15 cellular contexts compared by ENCODE assay signal in genomic region chr5:133698646-133699526, GRCh38.
DNase-seq lines count a peak whose midpoint lies in the region; ATAC-seq, FAIRE-seq and TF ChIP-seq lines count a peak whose summit lies in the region.
"Had no signal": no experiment of that assay in that cellular context is flagged by ENCODE, and none has a peak within 500 bp of the region (broad histone marks: within the 10 kb centered on the region; RNA-seq: fewer than 3 reads in every experiment).

No MANE protein-coding gene starts in this region.

- no TSS peak for BruUV-seq in A673 (replicated peaks; lab: Mats Ljungman, UMichigan)

- H3K27ac ChIP-seq in colonic mucosa (no peak overlapping the region), A673 (ENCODE audit: low read depth, low read length, poor library complexity, severe bottlenecking) (no peak overlapping the region)
- H3K27ac ChIP-seq: neural progenitor cell had no signal

- POLR2A ChIA-PET in GM10248 (lab: Yijun Ruan, JAX) = no interaction called here
- POLR2A ChIA-PET in A673 (lab: Charles Lee; ENCODE audit: low non-redundant PET) = no interaction called here

- H3K9me3 ChIP-seq in colonic mucosa (no peaks in the 10 kb centered on the region), A673 (ENCODE audit: low read depth, low read length, poor library complexity, severe bottlenecking) (no peaks in the 10 kb centered on the region)

- CTCF ChIA-PET in GM10248 (lab: Yijun Ruan, JAX) = interaction anchor here (0.8 to 0.9 kb wide), 2 partner anchors 25 to 275 kb away, joined by 3 read pairs; no protein-coding TSS in a partner anchor
- CTCF ChIA-PET in A673 (lab: Charles Lee) = no interaction called here

- no peaks in the 10 kb centered on the region for H3K27me3 ChIP-seq in colonic mucosa
- no peaks in the 10 kb centered on the region for H3K27me3 ChIP-seq in A673 (replicated peaks; ENCODE audit: insufficient read depth, low read depth, low read length, poor library complexity)
- H3K27me3 ChIP-seq: neural progenitor cell had no signal

- no peak overlapping the region for H3K4me3 ChIP-seq in colonic mucosa
- no peak overlapping the region for H3K4me3 ChIP-seq in A673 (ENCODE audit: low read depth, low read length, poor library complexity, severe bottlenecking)
- H3K4me3 ChIP-seq: K562, neural progenitor cell had no signal

- intact Hi-C loops in colonic mucosa (cut with DNase I) = no loop called here
- intact Hi-C loops in A673 (cut with micrococcal nuclease; ENCODE audit: unreplicated experiment) = no loop called here

- FAIRE-seq in GM18507 (lab: Jason Lieb, UNC) = peak; percentile 15
- no peak for FAIRE-seq in frontal cortex (lab: Jason Lieb, UNC)
- FAIRE-seq: K562 had no signal

- DNase-seq in GM10248 (ENCODE audit: extremely low spot score) (peak; percentile 51), GM18507 (ENCODE audit: extremely low spot score, insufficient read length, low read depth) (peak; percentile 12), colonic mucosa (no peak), A673 (ENCODE audit: low spot score) (no peak), frontal cortex (ENCODE audit: low spot score in 2 of 2) (no peak)
- DNase-seq: amniotic stem cell, DMS153, NCI-H1694, NCI-H526 treated with DMSO at 0.1 percent for 48 hours, right cardiac atrium had no signal

- no peaks in the 10 kb centered on the region for H3K36me3 ChIP-seq in colonic mucosa
- H3K36me3 ChIP-seq in A673 (ENCODE audit: insufficient read depth, low read length, poor library complexity, severe bottlenecking) = no peaks in the 10 kb centered on the region
- H3K36me3 ChIP-seq: neural progenitor cell had no signal

- no peak overlapping the region for H3K9ac ChIP-seq in colonic mucosa (ENCODE audit: low read depth in 2 of 2, low read length in 2 of 2)
- H3K9ac ChIP-seq: neural progenitor cell had no signal

- ATAC-seq in GM21786 (IDR thresholded peaks at IDR 0.05; ENCODE audit: unreplicated experiment) (peak; percentile 58), HG03558 (IDR thresholded peaks at IDR 0.05; ENCODE audit: extremely low read depth, unreplicated experiment) (peak; percentile 56), esophagus mucosa (no peak)
- ATAC-seq: K562, right cardiac atrium had no signal

- no peak for TF ChIP-seq CTCF in GM10248 (IDR thresholded peaks at IDR 0.05; ENCODE audit: control extremely low read depth, extremely low read depth, low read depth, missing control alignments)
- TF ChIP-seq CTCF in colonic mucosa (IDR thresholded peaks at IDR 0.05) = no peak
- TF ChIP-seq CTCF in A673 (conservative IDR thresholded peaks at IDR 0.05; ENCODE audit: low read depth, low read length) = no peak

- H3K4me1 ChIP-seq in colonic mucosa (no peaks in the 10 kb centered on the region), A673 (ENCODE audit: insufficient read depth, low read length, poor library complexity, severe bottlenecking) (no peaks in the 10 kb centered on the region)
- H3K4me1 ChIP-seq: neural progenitor cell had no signal

Comparison
In these comparisons a context has a peak if more than half of its experiments do, and no peak if none do; other contexts are left out.
1. DNase-seq: peak in GM10248 (single experiment) and GM18507 (single experiment); none in colonic mucosa (single experiment), A673 (single experiment) and frontal cortex (0 of 2).